ENCODE assay signal across 23 cellular contexts in the genomic region with DNA sequence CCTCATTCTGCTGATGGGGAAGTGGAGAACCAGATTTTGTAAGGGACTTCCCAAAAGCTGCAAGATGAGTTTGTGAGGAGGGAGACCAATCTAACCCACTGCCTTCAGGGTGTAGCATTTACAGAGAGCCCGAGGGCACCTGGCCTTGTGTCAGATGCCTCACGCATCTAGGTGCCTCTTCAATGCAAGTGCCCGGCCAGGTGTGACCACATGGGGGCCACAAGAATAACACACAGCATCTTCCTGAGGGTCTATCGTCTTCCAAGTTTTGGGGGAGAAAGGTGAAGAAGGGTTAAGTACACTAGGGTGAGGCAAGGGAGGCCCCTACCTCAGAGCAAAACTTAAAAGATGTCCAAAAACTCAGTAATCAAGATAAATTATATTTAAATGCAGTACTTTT.
"Had no signal": no experiment of that assay in that cellular context is flagged by ENCODE, and none has a peak within 500 bp of the region (broad histone marks: within the 10 kb centered on the region; RNA-seq: fewer than 3 reads in every experiment).

No MANE protein-coding gene starts in this region.

- H3K4me3 ChIP-seq: body of pancreas, left ventricle myocardium inferior, thyroid gland had no signal

- DNase-seq: activated CD4-positive, alpha-beta memory T cell treated with anti-CD3 and anti-CD28 coated beads, Interleukin-2, amount 10 ng/mL, durations not matched to agents 7 days and 5 days; activated CD4-positive, alpha-beta T cell treated with anti-CD3 and anti-CD28 coated beads, Interleukin-2, amount 10 ng/mL, durations not matched to agents 24 days and 14 days; activated CD8-positive, alpha-beta memory T cell treated with anti-CD3 and anti-CD28 coated beads, Interleukin-2, amount 10 ng/mL, durations not matched to agents 7 days and 5 days; activated effector memory CD4-positive, alpha-beta T cell treated with anti-CD3 and anti-CD28 coated beads, Interleukin-2, amount 50 U/mL, for 16 hours; activated naive CD4-positive, alpha-beta T cell treated with anti-CD3 and anti-CD28 coated beads, Interleukin-2, amount 50 U/mL, for 16 hours; activated naive CD8-positive, alpha-beta T cell treated with anti-CD3 and anti-CD28 coated beads, Interleukin-2, amount 50 U/mL, for 24 hours; activated T-cell treated with anti-CD3 and anti-CD28 coated beads for 4 hours; body of pancreas; dermis blood vessel endothelial cell; effector memory CD4-positive, alpha-beta T cell; glutamatergic neuron; hippocampal formation; left ventricle myocardium inferior; midbrain; nucleus accumbens; stimulated activated CD4-positive, alpha-beta T cell treated with anti-CD3 and anti-CD28 coated beads, Interleukin-12 subunit alpha, Interleukin-12 subunit beta, amount 100 ng/mL, for 4 hours; stimulated activated CD4-positive, alpha-beta T cell treated with anti-CD3 and anti-CD28 coated beads, Interleukin-4, amount 100 ng/mL, for 4 hours; stimulated activated naive CD8-positive, alpha-beta T cell treated with anti-CD3 and anti-CD28 coated beads, Interleukin-15, Interleukin-2, amounts not matched to agents 100 U/mL and 50 U/mL, for 24 hours; T-helper 9 cell had no signal

- H3K9me3 Mint-ChIP-seq: activated CD4-positive, alpha-beta memory T cell treated with anti-CD3 and anti-CD28 coated beads, Interleukin-2, amount 10 ng/mL, durations not matched to agents 7 days and 5 days; activated CD4-positive, alpha-beta T cell treated with anti-CD3 and anti-CD28 coated beads, Interleukin-2, amount 10 ng/mL, durations not matched to agents 24 days and 14 days; activated naive CD8-positive, alpha-beta T cell treated with anti-CD3 and anti-CD28 coated beads, Interleukin-2, amount 50 U/mL, for 24 hours; natural killer cell treated with Interleukin-12 subunit alpha and Interleukin-12 subunit beta and Interleukin-15 and Interleukin-18, amount 100 ng/mL, for 72 hours had no signal

- H3K9ac ChIP-seq: parathyroid adenoma had no signal

- H2AFZ ChIP-seq: parathyroid adenoma had no signal

- H3K27ac ChIP-seq: body of pancreas, left ventricle myocardium inferior, parathyroid adenoma, thyroid gland had no signal

- H3K36me3 Mint-ChIP-seq: activated CD8-positive, alpha-beta memory T cell treated with anti-CD3 and anti-CD28 coated beads, Interleukin-2, amount 10 ng/mL, durations not matched to agents 7 days and 5 days; natural killer cell treated with Interleukin-12 subunit alpha and Interleukin-12 subunit beta and Interleukin-15 and Interleukin-18, amount 100 ng/mL, for 72 hours had no signal

- H3K27ac Mint-ChIP-seq: activated CD4-positive, alpha-beta memory T cell treated with anti-CD3 and anti-CD28 coated beads, Interleukin-2, amount 10 ng/mL, durations not matched to agents 7 days and 5 days; activated CD4-positive, alpha-beta T cell treated with anti-CD3 and anti-CD28 coated beads, Interleukin-2, amount 10 ng/mL, durations not matched to agents 24 days and 14 days; activated CD8-positive, alpha-beta memory T cell treated with anti-CD3 and anti-CD28 coated beads, Interleukin-2, amount 10 ng/mL, durations not matched to agents 7 days and 5 days; activated naive CD8-positive, alpha-beta T cell treated with anti-CD3 and anti-CD28 coated beads, Interleukin-2, amount 50 U/mL, for 24 hours; natural killer cell treated with Interleukin-12 subunit alpha and Interleukin-12 subunit beta and Interleukin-15 and Interleukin-18, amount 100 ng/mL, for 72 hours had no signal

- ATAC-seq: activated CD4-positive, CD25-positive, alpha-beta regulatory T cell treated with anti-CD3 and anti-CD28 coated beads, Interleukin-2, amount 50 U/mL, for 24 hours; activated CD8-positive, alpha-beta memory T cell treated with anti-CD3 and anti-CD28 coated beads, Interleukin-2, amount 10 ng/mL, durations not matched to agents 7 days and 5 days; activated naive CD8-positive, alpha-beta T cell treated with anti-CD3 and anti-CD28 coated beads, Interleukin-2, amount 50 U/mL, for 24 hours; body of pancreas; natural killer cell treated with Interleukin-12 subunit alpha and Interleukin-12 subunit beta and Interleukin-15 and Interleukin-18, amount 100 ng/mL, for 72 hours; stimulated activated naive CD8-positive, alpha-beta T cell treated with anti-CD3 and anti-CD28 coated beads, Interleukin-15, Interleukin-2, amounts not matched to agents 100 U/mL and 50 U/mL, for 24 hours had no signal

- H3K9me3 ChIP-seq: body of pancreas, left ventricle myocardium inferior, thyroid gland had no signal

- H3K27me3 ChIP-seq: body of pancreas, thyroid gland had no signal

- H3K4me1 ChIP-seq: body of pancreas, left ventricle myocardium inferior, parathyroid adenoma, thyroid gland had no signal

- H3K4me3 Mint-ChIP-seq: activated CD4-positive, alpha-beta memory T cell treated with anti-CD3 and anti-CD28 coated beads, Interleukin-2, amount 10 ng/mL, durations not matched to agents 7 days and 5 days; activated CD4-positive, alpha-beta T cell treated with anti-CD3 and anti-CD28 coated beads, Interleukin-2, amount 10 ng/mL, durations not matched to agents 24 days and 14 days; activated CD8-positive, alpha-beta memory T cell treated with anti-CD3 and anti-CD28 coated beads, Interleukin-2, amount 10 ng/mL, durations not matched to agents 7 days and 5 days; activated naive CD8-positive, alpha-beta T cell treated with anti-CD3 and anti-CD28 coated beads, Interleukin-2, amount 50 U/mL, for 24 hours; natural killer cell treated with Interleukin-12 subunit alpha and Interleukin-12 subunit beta and Interleukin-15 and Interleukin-18, amount 100 ng/mL, for 72 hours had no signal

- H3K36me3 ChIP-seq: left ventricle myocardium inferior, thyroid gland had no signal

- H3K4me1 Mint-ChIP-seq: activated CD4-positive, alpha-beta memory T cell treated with anti-CD3 and anti-CD28 coated beads, Interleukin-2, amount 10 ng/mL, durations not matched to agents 7 days and 5 days; activated CD4-positive, alpha-beta T cell treated with anti-CD3 and anti-CD28 coated beads, Interleukin-2, amount 10 ng/mL, durations not matched to agents 24 days and 14 days; activated CD8-positive, alpha-beta memory T cell treated with anti-CD3 and anti-CD28 coated beads, Interleukin-2, amount 10 ng/mL, durations not matched to agents 7 days and 5 days; activated naive CD8-positive, alpha-beta T cell treated with anti-CD3 and anti-CD28 coated beads, Interleukin-2, amount 50 U/mL, for 24 hours had no signal

- H3K27me3 Mint-ChIP-seq: activated CD4-positive, alpha-beta memory T cell treated with anti-CD3 and anti-CD28 coated beads, Interleukin-2, amount 10 ng/mL, durations not matched to agents 7 days and 5 days; activated CD4-positive, alpha-beta T cell treated with anti-CD3 and anti-CD28 coated beads, Interleukin-2, amount 10 ng/mL, durations not matched to agents 24 days and 14 days; activated CD8-positive, alpha-beta memory T cell treated with anti-CD3 and anti-CD28 coated beads, Interleukin-2, amount 10 ng/mL, durations not matched to agents 7 days and 5 days; activated naive CD8-positive, alpha-beta T cell treated with anti-CD3 and anti-CD28 coated beads, Interleukin-2, amount 50 U/mL, for 24 hours had no signal
